12 cellular contexts compared by ENCODE assay signal in the genomic region with DNA sequence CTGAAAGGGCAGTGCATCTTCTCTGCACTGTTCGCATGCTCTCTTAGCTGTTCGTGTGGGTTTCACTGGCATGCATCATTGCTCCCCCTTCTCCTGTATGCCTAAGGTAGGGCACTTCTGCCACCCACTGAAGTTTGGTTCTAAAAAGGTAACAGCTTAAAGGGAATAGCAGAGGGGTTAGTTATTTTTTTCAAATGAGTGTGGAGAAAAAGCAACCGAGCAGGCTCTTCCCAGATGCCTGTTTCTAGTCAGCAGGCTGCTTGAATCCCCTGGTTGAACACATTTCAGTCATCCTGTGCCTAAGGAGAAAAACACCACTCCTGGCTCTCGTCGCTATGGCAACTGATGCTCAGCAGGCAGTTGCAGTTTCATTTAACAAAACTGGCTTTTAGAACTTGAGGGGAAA.
DNase-seq lines count a peak whose midpoint lies in the region; ATAC-seq lines count a peak whose summit lies in the region.
"Had no signal": no experiment of that assay in that cellular context is flagged by ENCODE, and none has a peak within 500 bp of the region (broad histone marks: within the 10 kb centered on the region; RNA-seq: fewer than 3 reads in every experiment).

No MANE protein-coding gene starts in this region.

- DNase-seq in DMS 273 (lab: John Stamatoyannopoulos, UW; ENCODE audit: unreplicated experiment) (peak; percentile 52), DMS 273 treated with DMSO at 0.1 percent for 48 hours (lab: John Stamatoyannopoulos, UW) (no peak), medulla oblongata (ENCODE audit: extremely low spot score) (peak; percentile 30), SHP77 (lab: John Stamatoyannopoulos, UW) (no peak), D341Med (ENCODE audit: low spot score) (no peak), NCI-H446 (lab: John Stamatoyannopoulos, UW) (no peak)
- DNase-seq: activated naive CD8-positive, alpha-beta T cell treated with anti-CD3 and anti-CD28 coated beads, Interleukin-2, amount 10 ng/mL, durations not matched to agents 7 days and 5 days; GF-D8; mucosa of descending colon; NCI-H1930 had no signal

- ATAC-seq in GM21360 (IDR thresholded peaks at IDR 0.05; ENCODE audit: unreplicated experiment): peak; percentile 63
- peak; percentile 78 for ATAC-seq in HG03354 (IDR thresholded peaks at IDR 0.05; ENCODE audit: poor library complexity, severe bottlenecking, unreplicated experiment)
- ATAC-seq: mucosa of descending colon had no signal

Comparison
In these comparisons a context has a peak if more than half of its experiments do, and no peak if none do; other contexts are left out.
1. DNase-seq: peak in DMS 273 (single experiment) and medulla oblongata (single experiment); none in DMS 273 treated with DMSO at 0.1 percent for 48 hours (single experiment), SHP77 (0 of 2), D341Med (single experiment) and NCI-H446 (0 of 2).